ENCODE assay signal across 31 cellular contexts in genomic region chr2:240127911-240128607, GRCh38. TPM values are rescaled to one million over a fixed set of nuclear protein-coding genes. Genes with fewer than 3 reads are reported as not detected.
DNase-seq lines count a peak whose midpoint lies in the region; ATAC-seq and TF ChIP-seq lines count a peak whose summit lies in the region.
"Had no signal": no experiment of that assay in that cellular context is flagged by ENCODE, and none has a peak within 500 bp of the region (broad histone marks: within the 10 kb centered on the region; RNA-seq: fewer than 3 reads in every experiment).

No MANE protein-coding gene starts in this region.

- TF ChIP-seq CTCF in gastrocnemius medialis (IDR thresholded peaks at IDR 0.05 in 4 of 5, conservative IDR thresholded peaks at IDR 0.05 in 1 of 5), result no peak

- CTCF ChIA-PET in activated naive CD4-positive, alpha-beta T cell treated with anti-CD3 and anti-CD28 coated beads, Interleukin-2, amount 10 ng/mL, durations not matched to agents 7 days and 5 days (lab: Charles Lee), result interaction anchor here (1.6 to 1.7 kb wide), 2 partner anchors 11 to 14 kb away, joined by 3 read pairs; no protein-coding TSS in a partner anchor

- no peak overlapping the region for H3K4me3 Mint-ChIP-seq in activated naive CD4-positive, alpha-beta T cell treated with anti-CD3 and anti-CD28 coated beads, Interleukin-2, amount 10 ng/mL, durations not matched to agents 7 days and 5 days
- H3K4me3 Mint-ChIP-seq: naive B cell; stimulated activated naive B cell treated with anti-CD40 and anti-IgM and Interleukin-4, amounts not matched to agents 10 μg/mL and 1 μg/mL and 100 μg/mL, for 72 hours; T-cell had no signal

- ATAC-seq in gastrocnemius medialis (peak in 1 of 2 donors; percentile 13), SK-N-SH treated with all-trans-retinoic acid at 6 μM for 48 hours (no peak)
- ATAC-seq: K562; left lung; stimulated activated naive B cell treated with anti-CD40 and anti-IgM and Interleukin-4, amounts not matched to agents 10 μg/mL and 1 μg/mL and 100 μg/mL, for 72 hours; T-cell had no signal

- no peak for DNase-seq in activated naive CD4-positive, alpha-beta T cell treated with anti-CD3 and anti-CD28 coated beads, Interleukin-2, amount 10 ng/mL, durations not matched to agents 7 days and 5 days
- no peak for DNase-seq in activated naive CD4-positive, alpha-beta T cell treated with anti-CD3 and anti-CD28 coated beads, Interleukin-2, amount 50 U/mL, for 16 hours
- peak in 1 of 2 experiments; percentile 32 for DNase-seq in SJCRH30
- DNase-seq in gastrocnemius medialis, result no peak
- DNase-seq in H7, result no peak
- DNase-seq: activated gamma-delta T cell treated with Interleukin-2 at 50 U/mL for 16 hours; amygdala; DMS 273 treated with DMSO at 0.1 percent for 48 hours; effector CD8-positive, alpha-beta T cell; EL; glutamatergic neuron; mesendoderm; naive B cell; NCI-H1048; NCI-H82; nucleus accumbens; stimulated activated naive B cell treated with anti-CD40 and anti-IgM and Interleukin-4, amounts not matched to agents 10 μg/mL and 1 μg/mL and 100 μg/mL, for 72 hours; substantia nigra; T-cell had no signal

- intact Hi-C loops in gastrocnemius medialis (cut with DNase I; ENCODE audit: low total_unique reads), result no loop called here

- no peaks in the 10 kb centered on the region for H3K9me3 Mint-ChIP-seq in activated naive CD4-positive, alpha-beta T cell treated with anti-CD3 and anti-CD28 coated beads, Interleukin-2, amount 10 ng/mL, durations not matched to agents 7 days and 5 days
- H3K9me3 Mint-ChIP-seq: naive B cell; stimulated activated naive B cell treated with anti-CD40 and anti-IgM and Interleukin-4, amounts not matched to agents 10 μg/mL and 1 μg/mL and 100 μg/mL, for 72 hours; T-cell had no signal

- in situ Hi-C loops in gastrocnemius medialis (cut with MboI; ENCODE audit: low sequenced_read_pairs in 4 of 4), result loop anchor here in 1 of 4 donors (25.0 kb wide), 1 partner anchor 1091 kb away; no protein-coding TSS in a partner anchor

- H3K4me3 ChIP-seq in SJCRH30 (no peak overlapping the region), esophagus (ENCODE audit: low read depth in 1 of 2, low read length in 2 of 2) (no peak overlapping the region), gastrocnemius medialis (no peak overlapping the region), H7 (ENCODE audit: insufficient read depth, low read depth, low read length) (no peak overlapping the region)
- H3K4me3 ChIP-seq: BLaER1, K562, left lung, SJSA1, skin epidermis, upper lobe of left lung had no signal

- peaks cover 18% of the 10 kb centered on the region for H3K36me3 Mint-ChIP-seq in activated naive CD4-positive, alpha-beta T cell treated with anti-CD3 and anti-CD28 coated beads, Interleukin-2, amount 10 ng/mL, durations not matched to agents 7 days and 5 days

- peak overlapping the region; percentile 49 for H3K27ac Mint-ChIP-seq in activated naive CD4-positive, alpha-beta T cell treated with anti-CD3 and anti-CD28 coated beads, Interleukin-2, amount 10 ng/mL, durations not matched to agents 7 days and 5 days
- H3K27ac Mint-ChIP-seq: naive B cell; stimulated activated naive B cell treated with anti-CD40 and anti-IgM and Interleukin-4, amounts not matched to agents 10 μg/mL and 1 μg/mL and 100 μg/mL, for 72 hours; T-cell had no signal

- H3K36me3 ChIP-seq in SJCRH30, result peaks cover 53% of the 10 kb centered on the region
- H3K36me3 ChIP-seq in esophagus (ENCODE audit: control insufficient read depth in 2 of 2, insufficient read depth in 2 of 2, low read length in 1 of 2), result peaks cover 24 to 39% of the 10 kb centered on the region in 2 donors
- peaks cover 0 to 32% of the 10 kb centered on the region in 2 donors for H3K36me3 ChIP-seq in gastrocnemius medialis
- H3K36me3 ChIP-seq in H7 (replicated peaks; ENCODE audit: control insufficient read depth, insufficient read depth, low read length), result peaks cover 32% of the 10 kb centered on the region

- H3K27me3 ChIP-seq in SJCRH30 (no peaks in the 10 kb centered on the region), esophagus (ENCODE audit: control insufficient read depth in 1 of 2, insufficient read depth in 2 of 2, low read length in 2 of 2) (no peaks in the 10 kb centered on the region), gastrocnemius medialis (no peaks in the 10 kb centered on the region), H7 (ENCODE audit: control insufficient read depth, insufficient read depth, low read length) (no peaks in the 10 kb centered on the region)
- H3K27me3 ChIP-seq: BLaER1, left lung, SJSA1, upper lobe of left lung had no signal

- no peaks in the 10 kb centered on the region for H3K27me3 Mint-ChIP-seq in activated naive CD4-positive, alpha-beta T cell treated with anti-CD3 and anti-CD28 coated beads, Interleukin-2, amount 10 ng/mL, durations not matched to agents 7 days and 5 days
- H3K27me3 Mint-ChIP-seq: naive B cell; stimulated activated naive B cell treated with anti-CD40 and anti-IgM and Interleukin-4, amounts not matched to agents 10 μg/mL and 1 μg/mL and 100 μg/mL, for 72 hours; T-cell had no signal

- H3K27ac ChIP-seq in SJCRH30 (peak overlapping the region; percentile 76), esophagus (ENCODE audit: low read depth in 2 of 2, low read length in 1 of 2) (peak overlapping the region; percentile 33 to 34), gastrocnemius medialis (peak overlapping the region; percentile 49 to 79 (median 69))
- H3K27ac ChIP-seq: BLaER1, epithelial cell of prostate, left lung, SJSA1, upper lobe of left lung had no signal

- H3K4me1 ChIP-seq in SJCRH30 (peaks cover 17% of the 10 kb centered on the region), esophagus (ENCODE audit: control insufficient read depth in 2 of 2, insufficient read depth in 2 of 2, low read length in 1 of 2) (no peaks in the 10 kb centered on the region), gastrocnemius medialis (peaks cover 12 to 18% of the 10 kb centered on the region in 2 donors)
- H3K4me1 ChIP-seq: BLaER1, left lung, SJSA1, upper lobe of left lung had no signal

- H3K9me3 ChIP-seq in SJCRH30 (replicated peaks) (no peaks in the 10 kb centered on the region), esophagus (ENCODE audit: control insufficient read depth in 2 of 2, insufficient read depth in 1 of 2, low read depth in 1 of 2, low read length in 1 of 2) (no peaks in the 10 kb centered on the region), gastrocnemius medialis (no peaks in the 10 kb centered on the region)
- H3K9me3 ChIP-seq: BLaER1, left lung, SJSA1, upper lobe of left lung had no signal

- no peaks in the 10 kb centered on the region for H3K4me1 Mint-ChIP-seq in activated naive CD4-positive, alpha-beta T cell treated with anti-CD3 and anti-CD28 coated beads, Interleukin-2, amount 10 ng/mL, durations not matched to agents 7 days and 5 days
- H3K4me1 Mint-ChIP-seq: stimulated activated naive B cell treated with anti-CD40 and anti-IgM and Interleukin-4, amounts not matched to agents 10 μg/mL and 1 μg/mL and 100 μg/mL, for 72 hours had no signal

- WGBS in esophagus, 2 donors, result 90% methylated on average over 16 of the region's 16 CpGs

- no peak for TF ChIP-seq POLR2A in gastrocnemius medialis (IDR thresholded peaks at IDR 0.05)

TF ChIP-seq in SK-N-SH treated with all-trans-retinoic acid at 6 μM for 48 hours, 23 proteins besides CTCF, POLR2A, EP300 and RAD21:
- TF ChIP-seq RARB (CRISPR knock-in tag; IDR thresholded peaks at IDR 0.05) (no peak), ZFP30 (CRISPR knock-in tag; IDR thresholded peaks at IDR 0.05) (no peak), PATZ1 (CRISPR knock-in tag; IDR thresholded peaks at IDR 0.05; ENCODE audit: borderline replicate concordance) (no peak)

RNA-seq across cellular contexts. Expression of gene COPS9, which starts 8.0 kb away (rescaled TPM):
- total RNA-seq in SJCRH30 (2014; rRNA removed; shearing (Covaris generic)), result 265 and 304 TPM in 2 replicates
- polyA plus RNA-seq in esophagus, result 100 to 1,000 TPM; 240 to 270 TPM
- 100 to 1,000 TPM; 163 to 219 (median 193) TPM for total RNA-seq in gastrocnemius medialis
- 187 and 204 TPM in 2 replicates for total RNA-seq in H7 (2014; rRNA removed; shearing (Covaris generic))

RNA-seq across cellular contexts. Expression of gene OTOS, which starts 12.4 kb away (rescaled TPM):
- 0.73 TPM in 1 of 2 replicates, not detected in the other for total RNA-seq in SJCRH30 (2014; rRNA removed; shearing (Covaris generic))
- not detected for polyA plus RNA-seq in esophagus
- not detected for total RNA-seq in gastrocnemius medialis
- total RNA-seq in H7 (2014; rRNA removed; shearing (Covaris generic)), result not detected in 2 replicates
- total RNA-seq: bronchial epithelial cell, K562, left lung, NCI-H460, SJSA1, T-cell, upper lobe of left lung had no signal
- polyA plus RNA-seq: AG04450, K562 had no signal
